ENCODE assay signal across 1 cellular context in genomic region chr11:2383823-2384722, GRCh38.
TF ChIP-seq lines count a peak whose summit lies in the region.

No MANE protein-coding gene starts in this region.

TF ChIP-seq in GM23338, 12 proteins besides CTCF, POLR2A, EP300 and RAD21 (continued from another document):
- TF ChIP-seq, protein P1, sequence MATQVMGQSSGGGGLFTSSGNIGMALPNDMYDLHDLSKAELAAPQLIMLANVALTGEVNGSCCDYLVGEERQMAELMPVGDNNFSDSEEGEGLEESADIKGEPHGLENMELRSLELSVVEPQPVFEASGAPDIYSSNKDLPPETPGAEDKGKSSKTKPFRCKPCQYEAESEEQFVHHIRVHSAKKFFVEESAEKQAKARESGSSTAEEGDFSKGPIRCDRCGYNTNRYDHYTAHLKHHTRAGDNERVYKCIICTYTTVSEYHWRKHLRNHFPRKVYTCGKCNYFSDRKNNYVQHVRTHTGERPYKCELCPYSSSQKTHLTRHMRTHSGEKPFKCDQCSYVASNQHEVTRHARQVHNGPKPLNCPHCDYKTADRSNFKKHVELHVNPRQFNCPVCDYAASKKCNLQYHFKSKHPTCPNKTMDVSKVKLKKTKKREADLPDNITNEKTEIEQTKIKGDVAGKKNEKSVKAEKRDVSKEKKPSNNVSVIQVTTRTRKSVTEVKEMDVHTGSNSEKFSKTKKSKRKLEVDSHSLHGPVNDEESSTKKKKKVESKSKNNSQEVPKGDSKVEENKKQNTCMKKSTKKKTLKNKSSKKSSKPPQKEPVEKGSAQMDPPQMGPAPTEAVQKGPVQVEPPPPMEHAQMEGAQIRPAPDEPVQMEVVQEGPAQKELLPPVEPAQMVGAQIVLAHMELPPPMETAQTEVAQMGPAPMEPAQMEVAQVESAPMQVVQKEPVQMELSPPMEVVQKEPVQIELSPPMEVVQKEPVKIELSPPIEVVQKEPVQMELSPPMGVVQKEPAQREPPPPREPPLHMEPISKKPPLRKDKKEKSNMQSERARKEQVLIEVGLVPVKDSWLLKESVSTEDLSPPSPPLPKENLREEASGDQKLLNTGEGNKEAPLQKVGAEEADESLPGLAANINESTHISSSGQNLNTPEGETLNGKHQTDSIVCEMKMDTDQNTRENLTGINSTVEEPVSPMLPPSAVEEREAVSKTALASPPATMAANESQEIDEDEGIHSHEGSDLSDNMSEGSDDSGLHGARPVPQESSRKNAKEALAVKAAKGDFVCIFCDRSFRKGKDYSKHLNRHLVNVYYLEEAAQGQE (IDR thresholded peaks at IDR 0.05; ENCODE audit: unreplicated experiment) = no peak
- TF ChIP-seq EZH2 (IDR thresholded peaks at IDR 0.05; ENCODE audit: low read depth, unreplicated experiment) (no peak), ETS1 (IDR thresholded peaks at IDR 0.05) (no peak)
